Comparison of ENCODE assay signal across 8 cellular contexts in the genomic region with DNA sequence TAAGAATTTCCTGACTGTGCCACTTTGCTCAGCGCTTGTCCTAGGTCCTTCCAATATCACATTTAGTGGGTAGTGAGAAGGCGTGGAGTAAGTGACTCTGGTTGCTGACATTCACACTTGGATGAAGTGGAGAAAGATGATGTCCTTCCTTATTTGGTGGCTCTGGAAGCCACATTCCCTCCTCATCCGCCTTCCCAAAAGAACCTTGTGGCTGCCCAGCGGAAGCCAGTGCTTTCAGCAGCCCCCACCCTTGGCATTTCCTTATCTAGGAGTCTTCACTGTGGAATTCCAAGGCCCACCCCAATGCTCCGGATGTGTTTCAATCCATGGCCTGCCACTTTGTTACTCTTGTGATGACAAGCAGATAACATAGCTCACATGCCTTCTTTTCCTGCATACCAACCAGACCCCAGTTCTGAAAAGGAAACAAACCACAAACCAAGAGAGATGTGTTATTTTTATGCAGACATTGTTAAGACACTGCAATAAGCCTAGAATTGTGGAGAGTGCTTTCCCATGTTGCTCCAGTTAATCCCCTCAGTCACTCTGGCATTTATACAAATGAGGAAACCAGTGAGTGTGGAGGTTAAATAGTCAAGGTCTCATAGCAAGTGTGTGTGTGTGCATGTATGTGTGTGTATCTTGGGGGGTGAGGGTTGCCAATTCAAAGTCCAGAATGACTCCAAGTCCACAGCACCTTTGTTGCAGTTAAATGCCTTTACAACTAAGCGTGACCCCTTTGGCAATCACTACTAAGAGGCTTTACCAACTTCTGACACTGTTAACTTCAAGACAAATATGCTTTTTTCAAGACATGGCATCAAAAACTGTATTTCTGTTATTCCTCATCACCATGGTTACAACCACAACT. TPM values are rescaled to one million over a fixed set of nuclear protein-coding genes. Genes with fewer than 3 reads are reported as not detected.
DNase-seq lines count a peak whose midpoint lies in the region; ATAC-seq and TF ChIP-seq lines count a peak whose summit lies in the region.

No MANE protein-coding gene starts in this region.

- no peak for TF ChIP-seq CTCF in HFF-Myc (IDR thresholded peaks at IDR 0.05; ENCODE audit: low read depth, low read length, missing control alignments)
- no peak for TF ChIP-seq CTCF in astrocyte of the spinal cord (IDR thresholded peaks at IDR 0.05; ENCODE audit: low read depth, low read length)
- no peak for TF ChIP-seq CTCF in testis (IDR thresholded peaks at IDR 0.05)

- H3K36me3 ChIP-seq in testis (ENCODE audit: low read depth, missing control alignments): no peaks in the 10 kb centered on the region

- DNase-seq in HFF-Myc (ENCODE audit: extremely low read depth, low read depth) (peak; percentile 67), astrocyte of the spinal cord (ENCODE audit: low read depth, low spot score) (peak; percentile 92), iPS-NIHi11 (ENCODE audit: low spot score) (peak; percentile 68), testis (peak; percentile 54)

- intact Hi-C loops in testis (cut with DNase I; ENCODE audit: low total_unique reads): no loop called here

- 41 to 48% methylated on average over 6 of the region's 6 CpGs for WGBS in testis, 2 donors

- peak overlapping the region; percentile 53 to 84 for H3K27ac ChIP-seq in testis

- H3K4me3 ChIP-seq in HFF-Myc (replicated peaks; ENCODE audit: low read depth, low read length) (no peak overlapping the region), astrocyte of the spinal cord (ENCODE audit: low read depth, low read length) (no peak overlapping the region), testis (no peak overlapping the region)

- peaks cover 18% of the 10 kb centered on the region for H3K4me1 ChIP-seq in testis

- in situ Hi-C loops in astrocyte of the spinal cord (cut with HindIII; ENCODE audit: low sequenced_read_pairs): no loop called here

- ATAC-seq in GM21825 (IDR thresholded peaks at IDR 0.05; ENCODE audit: unreplicated experiment) (no peak), GM21367 (IDR thresholded peaks at IDR 0.05; ENCODE audit: unreplicated experiment) (no peak), GM21360 (IDR thresholded peaks at IDR 0.05; ENCODE audit: unreplicated experiment) (no peak), GM21447 (IDR thresholded peaks at IDR 0.05; ENCODE audit: unreplicated experiment) (no peak)

- H3K27me3 ChIP-seq in testis: no peaks in the 10 kb centered on the region

- no peaks in the 10 kb centered on the region for H3K9me3 ChIP-seq in testis

- TF ChIP-seq POLR2A in testis (IDR thresholded peaks at IDR 0.05): no peak

RNA-seq across cellular contexts. Expression of a gene that starts 10.3 kb away (rescaled TPM):
- under 1 TPM in 1 of 2 donors, not detected in 1; 0.19 TPM for total RNA-seq in testis
- polyA plus RNA-seq in testis (ENCODE audit: insufficient read depth, low read depth, low replicate concordance): 2.1 TPM

RNA-seq across cellular contexts. Expression of a gene that starts 59.4 kb away (rescaled TPM):
- 10 to 100 TPM; 55.7 to 57.5 TPM for total RNA-seq in testis
- 62.6 TPM for polyA plus RNA-seq in testis (ENCODE audit: insufficient read depth, low read depth, low replicate concordance)
